Comparison of ENCODE assay signal across 24 cellular contexts in genomic region chr13:110498765-110499164, GRCh38.
DNase-seq lines count a peak whose midpoint lies in the region; ATAC-seq, FAIRE-seq and TF ChIP-seq lines count a peak whose summit lies in the region.
"Had no signal": no experiment of that assay in that cellular context is flagged by ENCODE, and none has a peak within 500 bp of the region (broad histone marks: within the 10 kb centered on the region; RNA-seq: fewer than 3 reads in every experiment).

No MANE protein-coding gene starts in this region.

- H3K4me1 Mint-ChIP-seq in glutamatergic neuron (ENCODE audit: low read depth, unreplicated experiment) = peaks cover 25% of the 10 kb centered on the region
- H3K4me1 Mint-ChIP-seq: B cell, IgD-negative memory B cell had no signal

- H3K27me3 ChIP-seq in HepG2 (ENCODE audit: control insufficient read depth in 1 of 2, insufficient read depth in 2 of 2, low read length in 2 of 2) (0 out of 5 replicates have a peak, but pooled peaks cover 0 to 5% of the 10 kb centered on the region in 2 experiments), right lobe of liver (no peaks in the 10 kb centered on the region), gastrocnemius medialis (no peaks in the 10 kb centered on the region)

- TF ChIP-seq POLR2A in HepG2 (IDR thresholded peaks at IDR 0.05; ENCODE audit: insufficient read depth in 1 of 2, low read depth in 2 of 2, low read length in 2 of 2) = no peak
- no peak for TF ChIP-seq POLR2A in right lobe of liver (IDR thresholded peaks at IDR 0.05)
- no peak for TF ChIP-seq POLR2A in gastrocnemius medialis (IDR thresholded peaks at IDR 0.05)

- TF ChIP-seq CTCF in HepG2 (CRISPR knock-in tag; IDR thresholded peaks at IDR 0.05) = no peak
- no peak for TF ChIP-seq CTCF in right lobe of liver (IDR thresholded peaks at IDR 0.05)
- TF ChIP-seq CTCF in glutamatergic neuron (IDR thresholded peaks at IDR 0.05; ENCODE audit: partially characterized antibody, unreplicated experiment) = no peak
- TF ChIP-seq CTCF in gastrocnemius medialis (IDR thresholded peaks at IDR 0.05 in 4 of 5, conservative IDR thresholded peaks at IDR 0.05 in 1 of 5) = no peak

- CTCF ChIA-PET in HepG2 (lab: Yijun Ruan, JAX; ENCODE audit: low intra/inter-chr PET ratio, low total read pairs) = no interaction called here

- H3K36me3 Mint-ChIP-seq in glutamatergic neuron (ENCODE audit: unreplicated experiment) = peaks cover 12% of the 10 kb centered on the region
- H3K36me3 Mint-ChIP-seq: CD8-positive, alpha-beta T cell; IgD-negative memory B cell had no signal

- peaks cover 6% of the 10 kb centered on the region for H3K9me3 Mint-ChIP-seq in glutamatergic neuron (ENCODE audit: unreplicated experiment)

- in situ Hi-C loops in HepG2 (cut with HindIII; ENCODE audit: extremely low pct_ligation_motif_present, low pct_unique_long_range_greater_than_20kb) = no loop called here
- in situ Hi-C loops in gastrocnemius medialis (cut with MboI; ENCODE audit: low sequenced_read_pairs in 4 of 4) = no loop called here

- POLR2A ChIA-PET in HepG2 (lab: Yijun Ruan, JAX) = no interaction called here

- intact Hi-C loops in HepG2 (cut with micrococcal nuclease; ENCODE audit: unreplicated experiment) = no loop called here
- intact Hi-C loops in right lobe of liver (cut with DNase I) = no loop called here
- intact Hi-C loops in gastrocnemius medialis (cut with DNase I; ENCODE audit: low total_unique reads) = loop anchor here (2.0 to 10.0 kb wide), 4 partner anchors 22 to 536 kb away; partner anchors contain the start of gene ING1

- H3K9me3 ChIP-seq in HepG2 (ENCODE audit: low read length) = no peaks in the 10 kb centered on the region; the same call in 1 of the 2 replicates
- no peaks in the 10 kb centered on the region for H3K9me3 ChIP-seq in right lobe of liver
- no peaks in the 10 kb centered on the region for H3K9me3 ChIP-seq in gastrocnemius medialis
- H3K9me3 ChIP-seq: SK-N-SH had no signal

- H3K4me3 Mint-ChIP-seq in glutamatergic neuron (ENCODE audit: unreplicated experiment) = no peak overlapping the region
- H3K4me3 Mint-ChIP-seq: B cell; CD8-positive, alpha-beta T cell; IgD-negative memory B cell had no signal

- no peak for FAIRE-seq in HepG2 (lab: Jason Lieb, UNC)
- FAIRE-seq: G401.6 had no signal

- ATAC-seq in HepG2 = no peak
- ATAC-seq in right lobe of liver = no peak
- no peak for ATAC-seq in gastrocnemius medialis
- no peak for ATAC-seq in HG02884 (IDR thresholded peaks at IDR 0.05; ENCODE audit: unreplicated experiment)
- ATAC-seq in HG03469 (IDR thresholded peaks at IDR 0.05; ENCODE audit: unreplicated experiment) = no peak
- ATAC-seq in GM19455 (IDR thresholded peaks at IDR 0.05; ENCODE audit: unreplicated experiment) = no peak
- ATAC-seq: CD8-positive, alpha-beta T cell had no signal

- no peak overlapping the region for H3K4me2 ChIP-seq in HepG2 (ENCODE audit: low read depth, low read length)
- H3K4me2 ChIP-seq: KMS-11, SK-N-SH had no signal

- H3K27ac ChIP-seq in HepG2 (ENCODE audit: extremely low read length, insufficient read depth, low read length) = no peak overlapping the region
- H3K27ac ChIP-seq in right lobe of liver = no peak overlapping the region
- H3K27ac ChIP-seq in gastrocnemius medialis = peak overlapping the region; percentile 75 to 85 (median 80)
- H3K27ac ChIP-seq: C4-2B, KMS-11 had no signal

- peak overlapping the region; percentile 79 for H3K27ac Mint-ChIP-seq in glutamatergic neuron (ENCODE audit: unreplicated experiment)
- H3K27ac Mint-ChIP-seq: B cell; CD8-positive, alpha-beta T cell; IgD-negative memory B cell had no signal

- TF ChIP-seq EP300 in HepG2 (IDR thresholded peaks at IDR 0.05; ENCODE audit: low read depth in 2 of 2, low read length in 2 of 2) (no peak), HepG2 (CRISPR knock-in tag; IDR thresholded peaks at IDR 0.05; ENCODE audit: borderline replicate concordance) (no peak)

- 66% methylated on average over 6 of the region's 10 CpGs for WGBS in HepG2 (ENCODE audit: low lambda C conversion rate)
- WGBS in right lobe of liver (ENCODE audit: insufficient coverage, low coverage, low lambda C conversion rate, missing lambda C conversion rate) = 87% methylated on average over 9 of the region's 10 CpGs

- no peak for DNase-seq in HepG2 (ENCODE audit: low spot score)
- no peak for DNase-seq in right lobe of liver
- no peak for DNase-seq in glutamatergic neuron
- no peak for DNase-seq in gastrocnemius medialis
- DNase-seq in NOMO-1 treated with dmso at 0.1 percent for 144 hours (lab: John Stamatoyannopoulos, UW; ENCODE audit: unreplicated experiment) = no peak
- DNase-seq: Caco-2; CD8-positive, alpha-beta T cell; H7; NCI-H1048; NCI-H1417 treated with DMSO at 0.1 percent for 48 hours; NCI-H1694 treated with DMSO at 0.1 percent for 48 hours; NCI-H2081; NCI-H2227 treated with DMSO at 0.1 percent for 48 hours; NCI-H526 treated with DMSO at 0.1 percent for 48 hours; SIG-M5; SK-N-SH had no signal

- TF ChIP-seq RAD21 in HepG2 (CRISPR knock-in tag; IDR thresholded peaks at IDR 0.05) = no peak

- H3K36me3 ChIP-seq in HepG2 (replicated peaks in 1 of 2; ENCODE audit: control insufficient read depth in 1 of 2, insufficient read depth in 2 of 2, low read length in 2 of 2) (no peaks in the 10 kb centered on the region), right lobe of liver (no peaks in the 10 kb centered on the region), gastrocnemius medialis (peaks cover 0 to 33% of the 10 kb centered on the region in 2 donors)

- H2AFZ ChIP-seq in HepG2 (ENCODE audit: low read length) = no peak overlapping the region

- H3K4me1 ChIP-seq in HepG2 (ENCODE audit: insufficient read depth, low read length) = peaks cover 9% of the 10 kb centered on the region
- H3K4me1 ChIP-seq in right lobe of liver = peaks cover 0 to 6% (median 0%) of the 10 kb centered on the region in 4 donors
- H3K4me1 ChIP-seq in gastrocnemius medialis = peaks cover 5 to 10% of the 10 kb centered on the region in 2 donors
- H3K4me1 ChIP-seq: Caco-2 had no signal

- no peaks in the 10 kb centered on the region for H3K79me2 ChIP-seq in HepG2 (ENCODE audit: insufficient read depth, low read length)

- H3K9ac ChIP-seq in HepG2 (ENCODE audit: insufficient read depth, low read depth, low read length) = no peak overlapping the region
- H3K9ac ChIP-seq: KMS-11, SK-N-SH had no signal

- no TSS peak for BruUV-seq in HepG2 (replicated peaks; lab: Mats Ljungman, UMichigan)

- no peaks in the 10 kb centered on the region for H4K20me1 ChIP-seq in HepG2 (ENCODE audit: insufficient read depth, low read length)

- H3K27me3 Mint-ChIP-seq in glutamatergic neuron (ENCODE audit: unreplicated experiment) = peaks cover 6% of the 10 kb centered on the region

- H3K4me3 ChIP-seq in HepG2 (replicated peaks in 1 of 3; ENCODE audit: insufficient read depth in 1 of 3, low read depth in 2 of 3, low read length in 3 of 3) = no peak overlapping the region
- H3K4me3 ChIP-seq in right lobe of liver = no peak overlapping the region
- H3K4me3 ChIP-seq in gastrocnemius medialis = no peak overlapping the region

TF ChIP-seq in HepG2, 621 proteins besides CTCF, POLR2A, EP300 and RAD21:
- TF ChIP-seq, protein P1, sequence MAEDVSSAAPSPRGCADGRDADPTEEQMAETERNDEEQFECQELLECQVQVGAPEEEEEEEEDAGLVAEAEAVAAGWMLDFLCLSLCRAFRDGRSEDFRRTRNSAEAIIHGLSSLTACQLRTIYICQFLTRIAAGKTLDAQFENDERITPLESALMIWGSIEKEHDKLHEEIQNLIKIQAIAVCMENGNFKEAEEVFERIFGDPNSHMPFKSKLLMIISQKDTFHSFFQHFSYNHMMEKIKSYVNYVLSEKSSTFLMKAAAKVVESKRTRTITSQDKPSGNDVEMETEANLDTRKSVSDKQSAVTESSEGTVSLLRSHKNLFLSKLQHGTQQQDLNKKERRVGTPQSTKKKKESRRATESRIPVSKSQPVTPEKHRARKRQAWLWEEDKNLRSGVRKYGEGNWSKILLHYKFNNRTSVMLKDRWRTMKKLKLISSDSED (CRISPR knock-in tag; IDR thresholded peaks at IDR 0.05) = no peak
- TF ChIP-seq CREB1 (IDR thresholded peaks at IDR 0.05) (peak; percentile 36; the same call in 1 of the 2 replicates), CREB1 (CRISPR knock-in tag; IDR thresholded peaks at IDR 0.05) (no peak)

Comparison
In these comparisons a context has a peak if more than half of its experiments do, and no peak if none do; other contexts are left out.
1. H3K27ac ChIP-seq: peak in gastrocnemius medialis (4 of 4); none in HepG2 (single experiment) and right lobe of liver (0 of 3).